6 cellular contexts compared by ENCODE assay signal in the genomic region with DNA sequence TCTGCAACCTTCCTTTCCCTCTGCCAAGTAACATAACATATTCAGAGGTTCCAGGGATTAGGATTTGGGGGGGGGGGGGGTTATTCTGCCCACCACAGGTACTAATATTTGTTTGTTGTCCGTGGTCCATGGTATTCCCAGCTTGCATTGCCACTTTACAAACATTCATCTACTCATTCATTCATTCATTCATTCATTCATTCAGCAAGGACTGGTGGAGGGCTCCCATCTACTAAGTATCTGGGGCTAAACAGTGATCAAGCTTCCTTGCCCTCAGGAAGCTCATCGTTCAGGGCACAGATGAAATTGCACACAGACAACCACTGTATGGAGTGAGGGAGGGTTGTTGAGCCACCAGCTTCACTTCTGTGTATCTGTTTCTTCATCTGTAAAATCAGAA.
"Had no signal": no experiment of that assay in that cellular context is flagged by ENCODE, and none has a peak within 500 bp of the region (broad histone marks: within the 10 kb centered on the region; RNA-seq: fewer than 3 reads in every experiment).

No MANE protein-coding gene starts in this region.

- H3K27ac Mint-ChIP-seq: GM23338, H9, HFFc6, IgD-negative memory B cell had no signal

- H3K4me3 Mint-ChIP-seq: GM23338, H9, HFFc6, IgD-negative memory B cell had no signal

- DNase-seq: H9, HCEC 1CT, HFFc6, KG1 had no signal

- H3K4me3 ChIP-seq: GM23338 had no signal

- H3K9me3 Mint-ChIP-seq: GM23338, H9, HFFc6, IgD-negative memory B cell had no signal

- ATAC-seq: GM23338 had no signal
